In genomic region chrX:153634832-153635231, GRCh38 we compare ENCODE assay signal across 1 cellular context.
TF ChIP-seq lines count a peak whose summit lies in the region.

No MANE protein-coding gene starts in this region.

TF ChIP-seq in HepG2, 621 proteins besides CTCF, POLR2A, EP300 and RAD21 (continued from another document and continues in another):
- TF ChIP-seq, protein P1, sequence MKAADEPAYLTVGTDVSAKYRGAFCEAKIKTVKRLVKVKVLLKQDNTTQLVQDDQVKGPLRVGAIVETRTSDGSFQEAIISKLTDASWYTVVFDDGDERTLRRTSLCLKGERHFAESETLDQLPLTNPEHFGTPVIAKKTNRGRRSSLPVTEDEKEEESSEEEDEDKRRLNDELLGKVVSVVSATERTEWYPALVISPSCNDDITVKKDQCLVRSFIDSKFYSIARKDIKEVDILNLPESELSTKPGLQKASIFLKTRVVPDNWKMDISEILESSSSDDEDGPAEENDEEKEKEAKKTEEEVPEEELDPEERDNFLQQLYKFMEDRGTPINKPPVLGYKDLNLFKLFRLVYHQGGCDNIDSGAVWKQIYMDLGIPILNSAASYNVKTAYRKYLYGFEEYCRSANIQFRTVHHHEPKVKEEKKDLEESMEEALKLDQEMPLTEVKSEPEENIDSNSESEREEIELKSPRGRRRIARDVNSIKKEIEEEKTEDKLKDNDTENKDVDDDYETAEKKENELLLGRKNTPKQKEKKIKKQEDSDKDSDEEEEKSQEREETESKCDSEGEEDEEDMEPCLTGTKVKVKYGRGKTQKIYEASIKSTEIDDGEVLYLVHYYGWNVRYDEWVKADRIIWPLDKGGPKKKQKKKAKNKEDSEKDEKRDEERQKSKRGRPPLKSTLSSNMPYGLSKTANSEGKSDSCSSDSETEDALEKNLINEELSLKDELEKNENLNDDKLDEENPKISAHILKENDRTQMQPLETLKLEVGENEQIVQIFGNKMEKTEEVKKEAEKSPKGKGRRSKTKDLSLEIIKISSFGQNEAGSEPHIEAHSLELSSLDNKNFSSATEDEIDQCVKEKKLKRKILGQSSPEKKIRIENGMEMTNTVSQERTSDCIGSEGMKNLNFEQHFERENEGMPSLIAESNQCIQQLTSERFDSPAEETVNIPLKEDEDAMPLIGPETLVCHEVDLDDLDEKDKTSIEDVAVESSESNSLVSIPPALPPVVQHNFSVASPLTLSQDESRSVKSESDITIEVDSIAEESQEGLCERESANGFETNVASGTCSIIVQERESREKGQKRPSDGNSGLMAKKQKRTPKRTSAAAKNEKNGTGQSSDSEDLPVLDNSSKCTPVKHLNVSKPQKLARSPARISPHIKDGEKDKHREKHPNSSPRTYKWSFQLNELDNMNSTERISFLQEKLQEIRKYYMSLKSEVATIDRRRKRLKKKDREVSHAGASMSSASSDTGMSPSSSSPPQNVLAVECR (CRISPR knock-in tag; IDR thresholded peaks at IDR 0.05; ENCODE audit: borderline replicate concordance) = peak; percentile 37; the same call in 1 of the 2 replicates
- peak; percentile 24; the same call in 1 of the 2 replicates for TF ChIP-seq MIER3 (CRISPR knock-in tag; IDR thresholded peaks at IDR 0.05; ENCODE audit: borderline replicate concordance)
- no peak for TF ChIP-seq SIN3A (IDR thresholded peaks at IDR 0.05; ENCODE audit: borderline replicate concordance, low read depth, low read length)
- TF ChIP-seq ZXDC (CRISPR knock-in tag; IDR thresholded peaks at IDR 0.05) = no peak
- TF ChIP-seq ADNP (CRISPR knock-in tag; IDR thresholded peaks at IDR 0.05) = no peak
- peak; percentile 37; the same call in 1 of the 2 replicates for TF ChIP-seq SP4 (CRISPR knock-in tag; IDR thresholded peaks at IDR 0.05)
- TF ChIP-seq NR2F2 (IDR thresholded peaks at IDR 0.05; ENCODE audit: borderline replicate concordance, low read depth) = no peak
- TF ChIP-seq BORCS8-MEF2B (CRISPR knock-in tag; IDR thresholded peaks at IDR 0.05) = peak; percentile 38; the same call in 1 of the 2 replicates
- TF ChIP-seq ZNF333 (CRISPR knock-in tag; IDR thresholded peaks at IDR 0.05; ENCODE audit: borderline replicate concordance) = 0 out of 2 replicates have a peak, but pooled peaks have one; percentile 65
- TF ChIP-seq ZNF609 (CRISPR knock-in tag; IDR thresholded peaks at IDR 0.05; ENCODE audit: borderline replicate concordance) = 0 out of 2 replicates have a peak, but pooled peaks have one; percentile 12
- TF ChIP-seq, protein P2, sequence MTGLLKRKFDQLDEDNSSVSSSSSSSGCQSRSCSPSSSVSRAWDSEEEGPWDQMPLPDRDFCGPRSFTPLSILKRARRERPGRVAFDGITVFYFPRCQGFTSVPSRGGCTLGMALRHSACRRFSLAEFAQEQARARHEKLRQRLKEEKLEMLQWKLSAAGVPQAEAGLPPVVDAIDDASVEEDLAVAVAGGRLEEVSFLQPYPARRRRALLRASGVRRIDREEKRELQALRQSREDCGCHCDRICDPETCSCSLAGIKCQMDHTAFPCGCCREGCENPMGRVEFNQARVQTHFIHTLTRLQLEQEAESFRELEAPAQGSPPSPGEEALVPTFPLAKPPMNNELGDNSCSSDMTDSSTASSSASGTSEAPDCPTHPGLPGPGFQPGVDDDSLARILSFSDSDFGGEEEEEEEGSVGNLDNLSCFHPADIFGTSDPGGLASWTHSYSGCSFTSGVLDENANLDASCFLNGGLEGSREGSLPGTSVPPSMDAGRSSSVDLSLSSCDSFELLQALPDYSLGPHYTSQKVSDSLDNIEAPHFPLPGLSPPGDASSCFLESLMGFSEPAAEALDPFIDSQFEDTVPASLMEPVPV (CRISPR knock-in tag; IDR thresholded peaks at IDR 0.05) = no peak
- TF ChIP-seq ZNF552 (CRISPR knock-in tag; IDR thresholded peaks at IDR 0.05; ENCODE audit: borderline replicate concordance) = peak; percentile 99
- TF ChIP-seq HNF4A (CRISPR knock-in tag; IDR thresholded peaks at IDR 0.05) = peak; percentile 88
- TF ChIP-seq CC2D1A (CRISPR knock-in tag; IDR thresholded peaks at IDR 0.05) = no peak
- TF ChIP-seq ERF (CRISPR knock-in tag; IDR thresholded peaks at IDR 0.05) = 0 out of 2 replicates have a peak, but pooled peaks have one; percentile 20
- TF ChIP-seq ZNF350 (CRISPR knock-in tag; IDR thresholded peaks at IDR 0.05; ENCODE audit: borderline replicate concordance, low read depth) = peak; percentile 26; the same call in 1 of the 2 replicates
- TF ChIP-seq POGZ (CRISPR knock-in tag; IDR thresholded peaks at IDR 0.05) = peak; percentile 49; the same call in 1 of the 2 replicates
- TF ChIP-seq, protein P3, sequence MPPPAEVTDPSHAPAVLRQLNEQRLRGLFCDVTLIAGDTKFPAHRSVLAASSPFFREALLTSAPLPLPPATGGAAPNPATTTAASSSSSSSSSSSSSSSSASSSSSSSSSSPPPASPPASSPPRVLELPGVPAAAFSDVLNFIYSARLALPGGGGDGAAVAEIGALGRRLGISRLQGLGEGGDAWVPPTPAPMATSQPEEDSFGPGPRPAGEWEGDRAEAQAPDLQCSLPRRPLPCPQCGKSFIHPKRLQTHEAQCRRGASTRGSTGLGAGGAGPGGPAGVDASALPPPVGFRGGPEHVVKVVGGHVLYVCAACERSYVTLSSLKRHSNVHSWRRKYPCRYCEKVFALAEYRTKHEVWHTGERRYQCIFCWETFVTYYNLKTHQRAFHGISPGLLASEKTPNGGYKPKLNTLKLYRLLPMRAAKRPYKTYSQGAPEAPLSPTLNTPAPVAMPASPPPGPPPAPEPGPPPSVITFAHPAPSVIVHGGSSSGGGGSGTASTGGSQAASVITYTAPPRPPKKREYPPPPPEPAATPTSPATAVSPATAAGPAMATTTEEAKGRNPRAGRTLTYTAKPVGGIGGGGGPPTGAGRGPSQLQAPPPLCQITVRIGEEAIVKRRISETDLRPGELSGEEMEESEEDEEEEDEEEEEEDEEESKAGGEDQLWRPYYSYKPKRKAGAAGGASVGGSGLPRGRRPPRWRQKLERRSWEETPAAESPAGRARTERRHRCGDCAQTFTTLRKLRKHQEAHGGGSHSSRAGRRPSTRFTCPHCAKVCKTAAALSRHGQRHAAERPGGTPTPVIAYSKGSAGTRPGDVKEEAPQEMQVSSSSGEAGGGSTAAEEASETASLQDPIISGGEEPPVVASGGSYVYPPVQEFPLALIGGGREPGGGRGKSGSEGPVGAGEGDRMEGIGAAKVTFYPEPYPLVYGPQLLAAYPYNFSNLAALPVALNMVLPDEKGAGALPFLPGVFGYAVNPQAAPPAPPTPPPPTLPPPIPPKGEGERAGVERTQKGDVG (CRISPR knock-in tag; IDR thresholded peaks at IDR 0.05; ENCODE audit: borderline replicate concordance) = peak; percentile 90; the same call in 1 of the 2 replicates
- no peak for TF ChIP-seq SOX6 (IDR thresholded peaks at IDR 0.05)
- peak; percentile 48; the same call in 1 of the 2 replicates for TF ChIP-seq SOX6 (CRISPR knock-in tag; IDR thresholded peaks at IDR 0.05)
- peak; percentile 66; the same call in 1 of the 2 replicates for TF ChIP-seq SALL1 (CRISPR knock-in tag; IDR thresholded peaks at IDR 0.05)
- 0 out of 2 replicates have a peak, but pooled peaks have one; percentile 11 for TF ChIP-seq ZNF770 (CRISPR knock-in tag; IDR thresholded peaks at IDR 0.05)
- peak; percentile 44; the same call in 1 of the 2 replicates for TF ChIP-seq KDM5B (CRISPR knock-in tag; IDR thresholded peaks at IDR 0.05; ENCODE audit: borderline replicate concordance)
- TF ChIP-seq GABPB1 (CRISPR knock-in tag; IDR thresholded peaks at IDR 0.05) = peak; percentile 67; the same call in 1 of the 2 replicates
- no peak for TF ChIP-seq MAZ (IDR thresholded peaks at IDR 0.05; ENCODE audit: borderline replicate concordance, low read depth, low read length)
- 0 out of 2 replicates have a peak, but pooled peaks have one; percentile 33 for TF ChIP-seq MAZ (CRISPR knock-in tag; IDR thresholded peaks at IDR 0.05; ENCODE audit: low read depth)
- no peak for TF ChIP-seq ZSCAN21 (CRISPR knock-in tag; IDR thresholded peaks at IDR 0.05; ENCODE audit: borderline replicate concordance)
- TF ChIP-seq ZBTB33 (CRISPR knock-in tag; IDR thresholded peaks at IDR 0.05) = peak; percentile 68
- TF ChIP-seq MIXL1 (CRISPR knock-in tag; IDR thresholded peaks at IDR 0.05) = no peak
- peak; percentile 47; the same call in 1 of the 2 replicates for TF ChIP-seq HNF4G (IDR thresholded peaks at IDR 0.05; ENCODE audit: borderline replicate concordance, low read depth, low read length)
- peak; percentile 64; the same call in 1 of the 2 replicates for TF ChIP-seq HNF4G (CRISPR knock-in tag; IDR thresholded peaks at IDR 0.05; ENCODE audit: borderline replicate concordance, low read depth)
- TF ChIP-seq ZFY (CRISPR knock-in tag; IDR thresholded peaks at IDR 0.05) = 0 out of 2 replicates have a peak, but pooled peaks have one; percentile 29
- 0 out of 2 replicates have a peak, but pooled peaks have one; percentile 11 for TF ChIP-seq ARNT2 (CRISPR knock-in tag; IDR thresholded peaks at IDR 0.05; ENCODE audit: low read depth)
